ENCODE assay signal across 19 cellular contexts in the genomic region with DNA sequence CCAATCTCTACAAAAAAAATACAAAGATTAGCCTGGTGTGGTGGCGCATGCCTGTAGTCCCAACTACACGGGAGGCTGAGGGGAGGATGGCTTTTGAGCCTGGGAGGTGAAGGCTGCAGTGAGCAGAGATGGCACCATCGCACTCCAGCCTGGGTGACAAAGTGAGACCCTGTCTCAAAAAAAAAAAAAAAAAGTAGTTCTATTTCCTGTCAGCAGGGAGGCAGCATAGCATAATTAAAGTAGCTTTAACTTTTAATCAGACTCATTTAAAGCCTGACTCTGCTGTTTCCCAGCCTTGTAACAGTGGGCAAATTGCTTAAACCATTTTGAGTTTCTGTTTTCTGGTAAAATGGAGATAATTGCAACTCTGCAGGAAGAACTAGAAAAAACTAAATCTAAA. TPM values are rescaled to one million over a fixed set of nuclear protein-coding genes. Genes with fewer than 3 reads are reported as not detected.
A peak's percentile ranks its signal among the peaks of the same experiment; 100 is the strongest.
DNase-seq lines count a peak whose midpoint lies in the region; ATAC-seq and TF ChIP-seq lines count a peak whose summit lies in the region.
"Had no signal": no experiment of that assay in that cellular context is flagged by ENCODE, and none has a peak within 500 bp of the region (broad histone marks: within the 10 kb centered on the region; RNA-seq: fewer than 3 reads in every experiment).

No MANE protein-coding gene starts in this region.

- peak overlapping the region; percentile 34 for H3K4me2 ChIP-seq in neural progenitor cell
- H3K4me2 ChIP-seq: SK-N-SH had no signal

- no peaks in the 10 kb centered on the region for H3K27me3 ChIP-seq in neural progenitor cell

- CTCF ChIA-PET in HEK293T (lab: Yijun Ruan, JAX) = interaction anchor here (0.7 kb wide), 1 partner anchor 174 kb away, joined by 6 read pairs; no protein-coding TSS in a partner anchor

- peak overlapping the region; percentile 41 for H3K4me3 Mint-ChIP-seq in activated naive CD8-positive, alpha-beta T cell treated with anti-CD3 and anti-CD28 coated beads, Interleukin-2, amount 10 ng/mL, durations not matched to agents 7 days and 5 days
- no peak overlapping the region for H3K4me3 Mint-ChIP-seq in activated naive CD8-positive, alpha-beta T cell treated with anti-CD3 and anti-CD28 coated beads, Interleukin-2, amount 50 U/mL, for 24 hours
- H3K4me3 Mint-ChIP-seq in chondrocyte (ENCODE audit: unreplicated experiment) = no peak overlapping the region
- H3K4me3 Mint-ChIP-seq in neural progenitor cell = no peak overlapping the region

- peaks cover 72% of the 10 kb centered on the region for H4K20me1 ChIP-seq in neural progenitor cell (ENCODE audit: low read depth)

- no peaks in the 10 kb centered on the region for H3K9me3 Mint-ChIP-seq in activated naive CD8-positive, alpha-beta T cell treated with anti-CD3 and anti-CD28 coated beads, Interleukin-2, amount 10 ng/mL, durations not matched to agents 7 days and 5 days
- H3K9me3 Mint-ChIP-seq in activated naive CD8-positive, alpha-beta T cell treated with anti-CD3 and anti-CD28 coated beads, Interleukin-2, amount 50 U/mL, for 24 hours = no peaks in the 10 kb centered on the region
- H3K9me3 Mint-ChIP-seq in chondrocyte (ENCODE audit: low read depth) = no peaks in the 10 kb centered on the region
- H3K9me3 Mint-ChIP-seq in neural progenitor cell = peaks cover 58% of the 10 kb centered on the region

- H3K36me3 Mint-ChIP-seq in activated naive CD8-positive, alpha-beta T cell treated with anti-CD3 and anti-CD28 coated beads, Interleukin-2, amount 10 ng/mL, durations not matched to agents 7 days and 5 days = peaks cover 12% of the 10 kb centered on the region
- peaks cover 13% of the 10 kb centered on the region for H3K36me3 Mint-ChIP-seq in activated naive CD8-positive, alpha-beta T cell treated with anti-CD3 and anti-CD28 coated beads, Interleukin-2, amount 50 U/mL, for 24 hours (ENCODE audit: low read depth)
- H3K36me3 Mint-ChIP-seq in chondrocyte (ENCODE audit: low read depth) = no peaks in the 10 kb centered on the region
- peaks cover 78% of the 10 kb centered on the region for H3K36me3 Mint-ChIP-seq in neural progenitor cell

- no peak overlapping the region for H3K4me3 ChIP-seq in neural progenitor cell

- H3K9ac ChIP-seq in neural progenitor cell = no peak overlapping the region
- H3K9ac ChIP-seq: SK-N-SH had no signal

- H3K9me3 ChIP-seq in neural progenitor cell (ENCODE audit: low read depth) = no peaks in the 10 kb centered on the region
- H3K9me3 ChIP-seq: SK-N-SH had no signal

- POLR2A ChIA-PET in activated naive CD8-positive, alpha-beta T cell treated with anti-CD3 and anti-CD28 coated beads, Interleukin-2, amount 10 ng/mL, durations not matched to agents 7 days and 5 days (lab: Charles Lee) = interaction anchor here (0.9 to 1.0 kb wide), 3 partner anchors 9 to 81 kb away, joined by 3 to 5 read pairs (median 4); no protein-coding TSS in a partner anchor
- POLR2A ChIA-PET in HEK293T (lab: Yijun Ruan, JAX) = interaction anchor here (2.2 kb wide), 1 partner anchor 19 kb away, joined by 9 read pairs; no protein-coding TSS in a partner anchor

- H2AFZ ChIP-seq in neural progenitor cell (replicated peaks) = no peak overlapping the region

- DNase-seq in activated naive CD8-positive, alpha-beta T cell treated with anti-CD3 and anti-CD28 coated beads, Interleukin-2, amount 10 ng/mL, durations not matched to agents 7 days and 5 days = no peak
- DNase-seq in activated naive CD8-positive, alpha-beta T cell treated with anti-CD3 and anti-CD28 coated beads, Interleukin-2, amount 50 U/mL, for 24 hours = no peak
- no peak for DNase-seq in HEK293T (ENCODE audit: extremely low spot score)
- DNase-seq in chondrocyte (ENCODE audit: low spot score) = no peak
- DNase-seq in neural progenitor cell (ENCODE audit: low spot score) = no peak
- DNase-seq in NCI-H2081 (lab: John Stamatoyannopoulos, UW) = no peak
- DNase-seq: AML-193, Calu3, KBM-7, NCI-H146, NCI-H2081 treated with DMSO at 0.1 percent for 48 hours, NCI-H2227 treated with DMSO at 0.1 percent for 48 hours, NCI-H524, Right ventricle myocardium superior, SK-N-SH had no signal

- H3F3A ChIP-seq in neural progenitor cell (ENCODE audit: low read depth) = peaks cover 6% of the 10 kb centered on the region

- H3K36me3 ChIP-seq in neural progenitor cell = peaks cover 17% of the 10 kb centered on the region

- H3K27me3 Mint-ChIP-seq in activated naive CD8-positive, alpha-beta T cell treated with anti-CD3 and anti-CD28 coated beads, Interleukin-2, amount 10 ng/mL, durations not matched to agents 7 days and 5 days = no peaks in the 10 kb centered on the region
- H3K27me3 Mint-ChIP-seq in activated naive CD8-positive, alpha-beta T cell treated with anti-CD3 and anti-CD28 coated beads, Interleukin-2, amount 50 U/mL, for 24 hours = no peaks in the 10 kb centered on the region
- H3K27me3 Mint-ChIP-seq in chondrocyte (ENCODE audit: low read depth) (no peaks in the 10 kb centered on the region), neural progenitor cell (ENCODE audit: insufficient read depth, low read depth) (peaks cover 2% of the 10 kb centered on the region)

- no peak overlapping the region for H3K27ac Mint-ChIP-seq in activated naive CD8-positive, alpha-beta T cell treated with anti-CD3 and anti-CD28 coated beads, Interleukin-2, amount 10 ng/mL, durations not matched to agents 7 days and 5 days
- no peak overlapping the region for H3K27ac Mint-ChIP-seq in activated naive CD8-positive, alpha-beta T cell treated with anti-CD3 and anti-CD28 coated beads, Interleukin-2, amount 50 U/mL, for 24 hours
- H3K27ac Mint-ChIP-seq in chondrocyte (ENCODE audit: unreplicated experiment) (peak overlapping the region; percentile 45), neural progenitor cell (no peak overlapping the region)

- ATAC-seq in activated naive CD8-positive, alpha-beta T cell treated with anti-CD3 and anti-CD28 coated beads, Interleukin-2, amount 10 ng/mL, durations not matched to agents 7 days and 5 days (ENCODE audit: low read depth) = peak; percentile 56
- ATAC-seq in activated naive CD8-positive, alpha-beta T cell treated with anti-CD3 and anti-CD28 coated beads, Interleukin-2, amount 50 U/mL, for 24 hours = no peak
- ATAC-seq in HG02588 (IDR thresholded peaks at IDR 0.05; ENCODE audit: unreplicated experiment) = no peak
- ATAC-seq in HG02870 (IDR thresholded peaks at IDR 0.05; ENCODE audit: unreplicated experiment) = no peak
- ATAC-seq: HCT116, Panc1 had no signal

- TF ChIP-seq CTCF in chondrocyte (IDR thresholded peaks at IDR 0.05) = no peak
- TF ChIP-seq CTCF in neural progenitor cell (IDR thresholded peaks at IDR 0.05) = no peak

- no peak overlapping the region for H3K27ac ChIP-seq in neural progenitor cell

- H3K4me1 ChIP-seq in neural progenitor cell = peaks cover 44% of the 10 kb centered on the region

- peaks cover 100% of the 10 kb centered on the region for H3K79me2 ChIP-seq in neural progenitor cell (ENCODE audit: low read depth)

- H3K4me1 Mint-ChIP-seq in activated naive CD8-positive, alpha-beta T cell treated with anti-CD3 and anti-CD28 coated beads, Interleukin-2, amount 10 ng/mL, durations not matched to agents 7 days and 5 days = peaks cover 35% of the 10 kb centered on the region
- H3K4me1 Mint-ChIP-seq in activated naive CD8-positive, alpha-beta T cell treated with anti-CD3 and anti-CD28 coated beads, Interleukin-2, amount 50 U/mL, for 24 hours = peaks cover 54% of the 10 kb centered on the region
- H3K4me1 Mint-ChIP-seq in chondrocyte (ENCODE audit: low read depth) (peaks cover 57% of the 10 kb centered on the region), neural progenitor cell (peaks cover 12% of the 10 kb centered on the region)

TF ChIP-seq in HEK293T, 16 proteins besides CTCF, POLR2A, EP300 and RAD21:
- TF ChIP-seq HDGF (IDR thresholded peaks at IDR 0.05; ENCODE audit: borderline replicate concordance) = no peak
- TF ChIP-seq ZNF384 (IDR thresholded peaks at IDR 0.05) = peak; percentile 69; the same call in 1 of the 2 replicates
- TF ChIP-seq ELF4 (IDR thresholded peaks at IDR 0.05) = no peak
TF ChIP-seq in HEK293T: peak in this region for 1.

RNA-seq across cellular contexts. Expression of a gene that starts 31.2 kb away (rescaled TPM):
- total RNA-seq in activated naive CD8-positive, alpha-beta T cell treated with anti-CD3 and anti-CD28 coated beads, Interleukin-2, amount 10 ng/mL, durations not matched to agents 7 days and 5 days = 10 to 100 TPM; 37.5 to 43.3 TPM
- total RNA-seq in chondrocyte = 20.4 to 24.7 TPM (median 22.5 TPM) in 3 replicates
- total RNA-seq in neural progenitor cell (ENCODE audit: low replicate concordance) = 28.6 and 38.5 TPM in 2 replicates
